Comparison of ENCODE assay signal across 13 cellular contexts in genomic region chr19:928471-929259, GRCh38. TPM values are rescaled to one million over a fixed set of nuclear protein-coding genes. Genes with fewer than 3 reads are reported as not detected.
A peak's percentile ranks its signal among the peaks of the same experiment; 100 is the strongest.
DNase-seq lines count a peak whose midpoint lies in the region; ATAC-seq and TF ChIP-seq lines count a peak whose summit lies in the region.
"Had no signal": no experiment of that assay in that cellular context is flagged by ENCODE, and none has a peak within 500 bp of the region (broad histone marks: within the 10 kb centered on the region; RNA-seq: fewer than 3 reads in every experiment).

No MANE protein-coding gene starts in this region.

- peak overlapping the region; percentile 41 for H3K27ac Mint-ChIP-seq in progenitor cell of endocrine pancreas
- H3K27ac Mint-ChIP-seq: activated naive CD8-positive, alpha-beta T cell treated with anti-CD3 and anti-CD28 coated beads, Interleukin-2, amount 50 U/mL, for 24 hours had no signal

- ATAC-seq in GM18867 (IDR thresholded peaks at IDR 0.05; ENCODE audit: unreplicated experiment): no peak
- no peak for ATAC-seq in GM18520 (IDR thresholded peaks at IDR 0.05; ENCODE audit: unreplicated experiment)
- ATAC-seq: activated naive CD8-positive, alpha-beta T cell treated with anti-CD3 and anti-CD28 coated beads, Interleukin-2, amount 50 U/mL, for 24 hours; pancreas had no signal

- H3K36me3 Mint-ChIP-seq in progenitor cell of endocrine pancreas (ENCODE audit: insufficient read depth): peaks cover 3% of the 10 kb centered on the region

- H3K9me3 Mint-ChIP-seq in progenitor cell of endocrine pancreas (ENCODE audit: low read depth): no peaks in the 10 kb centered on the region
- H3K9me3 Mint-ChIP-seq: activated naive CD8-positive, alpha-beta T cell treated with anti-CD3 and anti-CD28 coated beads, Interleukin-2, amount 50 U/mL, for 24 hours had no signal

- H3K27me3 Mint-ChIP-seq in progenitor cell of endocrine pancreas: no peaks in the 10 kb centered on the region
- H3K27me3 Mint-ChIP-seq: activated naive CD8-positive, alpha-beta T cell treated with anti-CD3 and anti-CD28 coated beads, Interleukin-2, amount 50 U/mL, for 24 hours had no signal

- peaks cover 3% of the 10 kb centered on the region for H3K4me1 Mint-ChIP-seq in progenitor cell of endocrine pancreas (ENCODE audit: low read depth)

- H3K4me3 Mint-ChIP-seq in progenitor cell of endocrine pancreas (ENCODE audit: low read depth): peak overlapping the region; percentile 87
- H3K4me3 Mint-ChIP-seq: activated naive CD8-positive, alpha-beta T cell treated with anti-CD3 and anti-CD28 coated beads, Interleukin-2, amount 50 U/mL, for 24 hours had no signal

- TF ChIP-seq CTCF in fibroblast of pulmonary artery (IDR thresholded peaks at IDR 0.05; ENCODE audit: low read length, missing control alignments) (no peak), progenitor cell of endocrine pancreas (IDR thresholded peaks at IDR 0.05; ENCODE audit: unreplicated experiment) (no peak)

- DNase-seq in ELF-1 (ENCODE audit: low read depth, low spot score): peak; percentile 80
- peak; percentile 32 for DNase-seq in NOMO-1 treated with DMSO at 0.1 percent for 48 hours (lab: John Stamatoyannopoulos, UW; ENCODE audit: unreplicated experiment)
- peak; percentile 25 for DNase-seq in fibroblast of pulmonary artery (ENCODE audit: low read depth)
- no peak for DNase-seq in progenitor cell of endocrine pancreas (ENCODE audit: low spot score, unreplicated experiment)
- no peak for DNase-seq in NCI-H2171 (lab: John Stamatoyannopoulos, UW)
- no peak for DNase-seq in stimulated activated CD4-positive, alpha-beta T cell treated with anti-CD3 and anti-CD28 coated beads, Interleukin-2, amount 100 ng/mL, for 24 hours
- DNase-seq: activated CD4-positive, alpha-beta T cell treated with anti-CD3 and anti-CD28 coated beads, Interleukin-2, amount 50 U/mL, for 48 hours; activated naive CD8-positive, alpha-beta T cell treated with anti-CD3 and anti-CD28 coated beads, Interleukin-2, amount 50 U/mL, for 24 hours; NCI-H345 had no signal

- H3K4me3 ChIP-seq in fibroblast of pulmonary artery (replicated peaks; ENCODE audit: low read depth, low read length): no peak overlapping the region

RNA-seq across cellular contexts. Expression of gene ARID3A, which starts 2.8 kb away (rescaled TPM):
- total RNA-seq in progenitor cell of endocrine pancreas: 149 and 154 TPM in 2 replicates

RNA-seq across cellular contexts. Expression of gene KISS1R, which starts 11.5 kb away (rescaled TPM):
- 5.8 and 6.1 TPM in 2 replicates for total RNA-seq in progenitor cell of endocrine pancreas
- total RNA-seq: SK-MEL-5 had no signal

RNA-seq across cellular contexts. Expression of gene R3HDM4, which starts 15.6 kb away (rescaled TPM):
- total RNA-seq in progenitor cell of endocrine pancreas: 61.4 and 63.1 TPM in 2 replicates

RNA-seq across cellular contexts. Expression of gene RNU6-9, which starts 35.4 kb away (rescaled TPM):
- total RNA-seq in progenitor cell of endocrine pancreas: not detected in 2 replicates
- total RNA-seq: pancreas, SK-MEL-5 had no signal

RNA-seq across cellular contexts. Expression of gene MED16, which starts 35.7 kb away (rescaled TPM):
- total RNA-seq in progenitor cell of endocrine pancreas: 87.2 and 91.7 TPM in 2 replicates

Comparison
In these comparisons a context has a peak if more than half of its experiments do, and no peak if none do; other contexts are left out.
1. DNase-seq: peak in ELF-1 (single experiment), NOMO-1 treated with DMSO at 0.1 percent for 48 hours (single experiment) and fibroblast of pulmonary artery (single experiment); none in progenitor cell of endocrine pancreas (single experiment), NCI-H2171 (single experiment) and stimulated activated CD4-positive, alpha-beta T cell treated with anti-CD3 and anti-CD28 coated beads, Interleukin-2, amount 100 ng/mL, for 24 hours (0 of 2).